Comparison of ENCODE assay signal across 9 cellular contexts in the genomic region with DNA sequence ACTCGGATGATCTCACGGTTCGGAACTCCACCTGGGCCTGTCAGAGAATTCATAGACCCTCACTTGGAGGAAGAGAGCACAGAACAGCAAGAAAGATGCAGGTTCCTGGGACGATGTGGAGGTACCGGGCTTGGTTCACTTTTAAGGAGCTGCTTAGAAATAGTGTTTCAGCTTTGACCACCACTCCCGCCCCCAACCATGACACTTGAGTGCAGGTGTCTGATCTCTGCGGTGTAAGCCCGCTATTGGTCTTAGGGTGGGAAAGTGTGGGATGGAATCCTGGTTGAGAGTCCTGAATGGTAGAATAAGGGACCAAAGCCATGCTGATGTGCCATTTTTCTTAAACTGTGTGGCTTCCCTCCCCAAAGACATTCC.
DNase-seq lines count a peak whose midpoint lies in the region; ATAC-seq and TF ChIP-seq lines count a peak whose summit lies in the region.
"Had no signal": no experiment of that assay in that cellular context is flagged by ENCODE, and none has a peak within 500 bp of the region (broad histone marks: within the 10 kb centered on the region; RNA-seq: fewer than 3 reads in every experiment).

No MANE protein-coding gene starts in this region.

- TF ChIP-seq CTCF in heart right ventricle (IDR thresholded peaks at IDR 0.05) (no peak), upper lobe of left lung (IDR thresholded peaks at IDR 0.05) (no peak), omental fat pad (IDR thresholded peaks at IDR 0.05) (no peak)

- DNase-seq in heart right ventricle, result no peak
- DNase-seq in Right ventricle myocardium inferior (ENCODE audit: missing footprints), result no peak
- no peak for DNase-seq in activated naive CD8-positive, alpha-beta T cell treated with anti-CD3 and anti-CD28 coated beads, Interleukin-2, amount 50 U/mL, for 24 hours
- DNase-seq in memory B cell (ENCODE audit: low spot score in 2 of 2), result no peak
- DNase-seq in upper lobe of left lung, result no peak
- DNase-seq in omental fat pad (ENCODE audit: low spot score), result no peak
- no peak for DNase-seq in RPMI8226
- DNase-seq: COR-L47 had no signal

- H3K36me3 Mint-ChIP-seq in activated naive CD8-positive, alpha-beta T cell treated with anti-CD3 and anti-CD28 coated beads, Interleukin-2, amount 50 U/mL, for 24 hours (ENCODE audit: low read depth), result no peaks in the 10 kb centered on the region
- no peaks in the 10 kb centered on the region for H3K36me3 Mint-ChIP-seq in memory B cell

- WGBS in heart right ventricle, 2 donors, result 64 to 66% methylated on average over 8 of the region's 8 CpGs
- WGBS in upper lobe of left lung, 2 donors, result 57 to 60% methylated on average over 7 to 8 of the region's 8 CpGs

- H3K4me3 ChIP-seq in heart right ventricle, result peak overlapping the region in 6 of 10 donors; percentile 40 to 58 (median 46)
- H3K4me3 ChIP-seq in upper lobe of left lung, result peak overlapping the region in 3 of 4 donors; percentile 27 to 46 (median 41)

- intact Hi-C loops in heart right ventricle (cut with DNase I) (loop anchor here in 2 of 10 donors (5.0 to 10.0 kb wide), 2 partner anchors 41 to 168 kb away; no protein-coding TSS in a partner anchor), Right ventricle myocardium inferior (cut with DNase I) (no loop called here)

- peak overlapping the region; percentile 71 for H3K4me3 Mint-ChIP-seq in activated naive CD8-positive, alpha-beta T cell treated with anti-CD3 and anti-CD28 coated beads, Interleukin-2, amount 50 U/mL, for 24 hours
- H3K4me3 Mint-ChIP-seq in memory B cell, result peak overlapping the region; percentile 82

- H3K4me1 ChIP-seq in heart right ventricle (peaks cover 4 to 41% (median 23%) of the 10 kb centered on the region in 9 donors), upper lobe of left lung (peaks cover 23 to 32% (median 28%) of the 10 kb centered on the region in 4 donors)

- peaks cover 13 to 97% (median 89%) of the 10 kb centered on the region in 7 donors for H3K27me3 ChIP-seq in heart right ventricle
- peaks cover 0 to 29% (median 7%) of the 10 kb centered on the region in 4 donors for H3K27me3 ChIP-seq in upper lobe of left lung

- no peaks in the 10 kb centered on the region for H3K9me3 ChIP-seq in heart right ventricle
- H3K9me3 ChIP-seq in upper lobe of left lung, result no peaks in the 10 kb centered on the region

- no peak for TF ChIP-seq POLR2A in upper lobe of left lung (IDR thresholded peaks at IDR 0.05)

- peaks cover 70% of the 10 kb centered on the region for H3K27me3 Mint-ChIP-seq in activated naive CD8-positive, alpha-beta T cell treated with anti-CD3 and anti-CD28 coated beads, Interleukin-2, amount 50 U/mL, for 24 hours
- H3K27me3 Mint-ChIP-seq in memory B cell, result peaks cover 18% of the 10 kb centered on the region

- H3K27ac ChIP-seq in heart right ventricle (peak overlapping the region in 8 of 10 donors; percentile 27 to 87 (median 60)), upper lobe of left lung (peak overlapping the region; percentile 33 to 68 (median 60))

- ATAC-seq in heart right ventricle, result no peak
- ATAC-seq in Right ventricle myocardium inferior, result no peak
- no peak for ATAC-seq in activated naive CD8-positive, alpha-beta T cell treated with anti-CD3 and anti-CD28 coated beads, Interleukin-2, amount 50 U/mL, for 24 hours
- ATAC-seq in memory B cell (ENCODE audit: low read depth), result no peak
- ATAC-seq in upper lobe of left lung (ENCODE audit: low FRiP score in 2 of 2), result no peak
- ATAC-seq in omental fat pad (ENCODE audit: low FRiP score), result no peak
- no peak for ATAC-seq in GM21786 (IDR thresholded peaks at IDR 0.05; ENCODE audit: unreplicated experiment)

- TF ChIP-seq EP300 in upper lobe of left lung (IDR thresholded peaks at IDR 0.05), result no peak

- H3K9me3 Mint-ChIP-seq in activated naive CD8-positive, alpha-beta T cell treated with anti-CD3 and anti-CD28 coated beads, Interleukin-2, amount 50 U/mL, for 24 hours, result no peaks in the 10 kb centered on the region
- H3K9me3 Mint-ChIP-seq in memory B cell, result no peaks in the 10 kb centered on the region

- H3K36me3 ChIP-seq in heart right ventricle (no peaks in the 10 kb centered on the region), upper lobe of left lung (no peaks in the 10 kb centered on the region)

- H3K27ac Mint-ChIP-seq in activated naive CD8-positive, alpha-beta T cell treated with anti-CD3 and anti-CD28 coated beads, Interleukin-2, amount 50 U/mL, for 24 hours, result peak overlapping the region; percentile 53
- no peak overlapping the region for H3K27ac Mint-ChIP-seq in memory B cell

- peaks cover 36% of the 10 kb centered on the region for H3K4me1 Mint-ChIP-seq in activated naive CD8-positive, alpha-beta T cell treated with anti-CD3 and anti-CD28 coated beads, Interleukin-2, amount 50 U/mL, for 24 hours
- H3K4me1 Mint-ChIP-seq in memory B cell, result peaks cover 9% of the 10 kb centered on the region
